8 cellular contexts compared by ENCODE assay signal in genomic region chr11:56841210-56841810, GRCh38.
DNase-seq lines count a peak whose midpoint lies in the region; ATAC-seq and TF ChIP-seq lines count a peak whose summit lies in the region.

No MANE protein-coding gene starts in this region.

- H3K4me3 ChIP-seq in heart right ventricle (no peak overlapping the region), retinal pigment epithelial cell (ENCODE audit: low read length) (no peak overlapping the region)

- peaks cover 0 to 4% (median 0%) of the 10 kb centered on the region in 9 donors for H3K4me1 ChIP-seq in heart right ventricle

- no peaks in the 10 kb centered on the region for H3K9me3 ChIP-seq in heart right ventricle

- no peaks in the 10 kb centered on the region for H3K36me3 Mint-ChIP-seq in activated naive CD4-positive, alpha-beta T cell treated with anti-CD3 and anti-CD28 coated beads, Interleukin-2, amount 10 ng/mL, durations not matched to agents 7 days and 5 days

- CTCF ChIA-PET in activated naive CD4-positive, alpha-beta T cell treated with anti-CD3 and anti-CD28 coated beads, Interleukin-2, amount 10 ng/mL, durations not matched to agents 7 days and 5 days (lab: Charles Lee) = interaction anchor here (0.6 to 8.3 kb wide), 8 partner anchors 14 to 499 kb away, joined by 3 to 94 read pairs (median 4); no protein-coding TSS in a partner anchor

- peak; percentile 46 for ATAC-seq in Right ventricle myocardium inferior
- ATAC-seq in HG02678 (IDR thresholded peaks at IDR 0.05; ENCODE audit: unreplicated experiment) = peak; percentile 78
- peak in 3 of 8 donors; percentile 35 to 75 (median 53) for ATAC-seq in heart right ventricle
- no peak for ATAC-seq in HG02884 (IDR thresholded peaks at IDR 0.05; ENCODE audit: unreplicated experiment)

- no peak overlapping the region for H3K4me3 Mint-ChIP-seq in activated naive CD4-positive, alpha-beta T cell treated with anti-CD3 and anti-CD28 coated beads, Interleukin-2, amount 10 ng/mL, durations not matched to agents 7 days and 5 days

- intact Hi-C loops in Right ventricle myocardium inferior (cut with DNase I) (loop anchor here (1.0 to 10.0 kb wide), 3 partner anchors 286 to 513 kb away; no protein-coding TSS in a partner anchor), cardiac septum (cut with DNase I) (loop anchor here (1.0 to 10.0 kb wide), 3 partner anchors 273 to 513 kb away; no protein-coding TSS in a partner anchor), heart right ventricle (cut with DNase I) (loop anchor here in 9 of 10 donors (1.0 to 10.0 kb wide), 9 partner anchors 273 to 433 kb away; no protein-coding TSS in a partner anchor)

- TF ChIP-seq CTCF in heart right ventricle (IDR thresholded peaks at IDR 0.05) = peak; percentile 45 to 81 (median 70)
- peak; percentile 60 for TF ChIP-seq CTCF in retinal pigment epithelial cell (conservative IDR thresholded peaks at IDR 0.05; ENCODE audit: low read depth, low read length)

- no peaks in the 10 kb centered on the region for H3K9me3 Mint-ChIP-seq in activated naive CD4-positive, alpha-beta T cell treated with anti-CD3 and anti-CD28 coated beads, Interleukin-2, amount 10 ng/mL, durations not matched to agents 7 days and 5 days

- peaks cover 0 to 9% (median 0%) of the 10 kb centered on the region in 7 donors for H3K27me3 ChIP-seq in heart right ventricle

- no peak overlapping the region for H3K27ac Mint-ChIP-seq in activated naive CD4-positive, alpha-beta T cell treated with anti-CD3 and anti-CD28 coated beads, Interleukin-2, amount 10 ng/mL, durations not matched to agents 7 days and 5 days

- no peaks in the 10 kb centered on the region for H3K36me3 ChIP-seq in heart right ventricle

- no peaks in the 10 kb centered on the region for H3K4me1 Mint-ChIP-seq in activated naive CD4-positive, alpha-beta T cell treated with anti-CD3 and anti-CD28 coated beads, Interleukin-2, amount 10 ng/mL, durations not matched to agents 7 days and 5 days

- H3K27ac ChIP-seq in heart right ventricle = no peak overlapping the region

- DNase-seq in Right ventricle myocardium inferior (ENCODE audit: missing footprints) (no peak), cardiac septum (ENCODE audit: low spot score) (no peak), NCI-H2196 treated with DMSO at 0.1 percent for 48 hours (lab: John Stamatoyannopoulos, UW; ENCODE audit: unreplicated experiment) (peak; percentile 6), heart right ventricle (peak in 1 of 2 donors; percentile 40), retinal pigment epithelial cell (ENCODE audit: low read depth) (peak; percentile 0)
- DNase-seq in activated naive CD4-positive, alpha-beta T cell treated with anti-CD3 and anti-CD28 coated beads, Interleukin-2, amount 10 ng/mL, durations not matched to agents 7 days and 5 days = peak; percentile 45

- 17 to 20% methylated on average over 8 of the region's 8 CpGs for WGBS in heart right ventricle, 2 donors

- H3K27me3 Mint-ChIP-seq in activated naive CD4-positive, alpha-beta T cell treated with anti-CD3 and anti-CD28 coated beads, Interleukin-2, amount 10 ng/mL, durations not matched to agents 7 days and 5 days = no peaks in the 10 kb centered on the region

Comparison
In these comparisons a context has a peak if more than half of its experiments do, and no peak if none do; other contexts are left out.
1. DNase-seq: peak in NCI-H2196 treated with DMSO at 0.1 percent for 48 hours (single experiment), activated naive CD4-positive, alpha-beta T cell treated with anti-CD3 and anti-CD28 coated beads, Interleukin-2, amount 10 ng/mL, durations not matched to agents 7 days and 5 days (single experiment) and retinal pigment epithelial cell (single experiment); none in Right ventricle myocardium inferior (single experiment) and cardiac septum (single experiment).